ENCODE assay signal across 18 cellular contexts in genomic region chr2:86214503-86214832, GRCh38.
"Had no signal": no experiment of that assay in that cellular context is flagged by ENCODE, and none has a peak within 500 bp of the region (broad histone marks: within the 10 kb centered on the region; RNA-seq: fewer than 3 reads in every experiment).

No MANE protein-coding gene starts in this region.

- H3K9me3 ChIP-seq: neutrophil, ovary, upper lobe of left lung had no signal

- H3K36me3 ChIP-seq: ovary had no signal

- H3K9me3 Mint-ChIP-seq: dendritic cell treated with granulocyte-macrophage colony-stimulating factor and Interleukin-4, amounts not matched to agents 40 ng/mL and 50 ng/mL, for 4 days; memory B cell; nephron had no signal

- H3K4me3 ChIP-seq: ovary, upper lobe of left lung had no signal

- H3K27me3 Mint-ChIP-seq: activated naive CD8-positive, alpha-beta T cell treated with anti-CD3 and anti-CD28 coated beads, Interleukin-2, amount 10 ng/mL, durations not matched to agents 7 days and 5 days; dendritic cell treated with granulocyte-macrophage colony-stimulating factor and Interleukin-4, amounts not matched to agents 40 ng/mL and 50 ng/mL, for 4 days; memory B cell had no signal

- H3K27me3 ChIP-seq: neutrophil, ovary, upper lobe of left lung had no signal

- H3K27ac ChIP-seq: neutrophil, ovary, upper lobe of left lung had no signal

- H3K4me3 Mint-ChIP-seq: activated naive CD8-positive, alpha-beta T cell treated with anti-CD3 and anti-CD28 coated beads, Interleukin-2, amount 10 ng/mL, durations not matched to agents 7 days and 5 days; dendritic cell treated with granulocyte-macrophage colony-stimulating factor and Interleukin-4, amounts not matched to agents 40 ng/mL and 50 ng/mL, for 4 days; memory B cell; nephron had no signal

- DNase-seq: activated CD4-positive, alpha-beta T cell treated with anti-CD3 and anti-CD28 coated beads for 4 hours; activated CD4-positive, alpha-beta T cell treated with anti-CD3 and anti-CD28 coated beads, Interleukin-2, amount 50 U/mL, for 48 hours; activated CD4-positive, CD25-positive, alpha-beta regulatory T cell; activated gamma-delta T cell treated with Interleukin-2 at 50 U/mL for 16 hours; activated naive CD8-positive, alpha-beta T cell treated with anti-CD3 and anti-CD28 coated beads, Interleukin-2, amount 10 ng/mL, durations not matched to agents 7 days and 5 days; amygdala; effector CD8-positive, alpha-beta T cell; foreskin melanocyte; hippocampal formation; ovary; right cardiac atrium; stimulated activated CD4-positive, alpha-beta T cell treated with anti-CD3 and anti-CD28 coated beads, Interleukin-12 subunit alpha, Interleukin-12 subunit beta, amount 100 ng/mL, for 4 hours; T1000; upper lobe of left lung had no signal

- H3K27ac Mint-ChIP-seq: activated naive CD8-positive, alpha-beta T cell treated with anti-CD3 and anti-CD28 coated beads, Interleukin-2, amount 10 ng/mL, durations not matched to agents 7 days and 5 days; dendritic cell treated with granulocyte-macrophage colony-stimulating factor and Interleukin-4, amounts not matched to agents 40 ng/mL and 50 ng/mL, for 4 days had no signal
